In genomic region chr2:8586397-8587051, GRCh38 we compare ENCODE assay signal across 19 cellular contexts.
DNase-seq lines count a peak whose midpoint lies in the region; ATAC-seq and TF ChIP-seq lines count a peak whose summit lies in the region.
"Had no signal": no experiment of that assay in that cellular context is flagged by ENCODE, and none has a peak within 500 bp of the region (broad histone marks: within the 10 kb centered on the region; RNA-seq: fewer than 3 reads in every experiment).

No MANE protein-coding gene starts in this region.

- H4K8ac ChIP-seq in trophoblast cell (ENCODE audit: low read depth, low read length) = no peak overlapping the region

- H3K9me3 Mint-ChIP-seq in T-helper 1 cell treated with Interleukin-12 subunit alpha and Interleukin-12 subunit beta and Interleukin-4 antibody, amounts not matched to agents 30 μg/mL and 1 μg/mL, for 36 hours = no peaks in the 10 kb centered on the region
- H3K9me3 Mint-ChIP-seq in activated T-helper 17 cell treated with anti-CD3 and anti-CD28 coated beads, Interleukin-2, amount 50 U/mL, for 72 hours = no peaks in the 10 kb centered on the region
- H3K9me3 Mint-ChIP-seq: H9, immature natural killer cell, WTC11 had no signal

- peaks cover 27% of the 10 kb centered on the region for H3K79me1 ChIP-seq in trophoblast cell (ENCODE audit: low read length)

- H3K4me1 ChIP-seq in DOHH2 (ENCODE audit: control insufficient read depth, low read length) (peaks cover 61% of the 10 kb centered on the region), trophoblast cell (ENCODE audit: control insufficient read depth in 1 of 2, insufficient read depth in 2 of 2, low read length in 2 of 2) (peaks cover 17 to 20% of the 10 kb centered on the region in 2 experiments), hepatocyte (ENCODE audit: insufficient read depth) (peaks cover 8% of the 10 kb centered on the region)

- peaks cover 19% of the 10 kb centered on the region for H3K27me3 Mint-ChIP-seq in T-helper 1 cell treated with Interleukin-12 subunit alpha and Interleukin-12 subunit beta and Interleukin-4 antibody, amounts not matched to agents 30 μg/mL and 1 μg/mL, for 36 hours (ENCODE audit: low read depth)
- H3K27me3 Mint-ChIP-seq in activated T-helper 17 cell treated with anti-CD3 and anti-CD28 coated beads, Interleukin-2, amount 50 U/mL, for 72 hours = peaks cover 9% of the 10 kb centered on the region

- no peaks in the 10 kb centered on the region for H3K9me2 ChIP-seq in DOHH2 (replicated peaks; ENCODE audit: control insufficient read depth, low read length)
- H3K9me2 ChIP-seq in hepatocyte (replicated peaks; ENCODE audit: insufficient read depth) = no peaks in the 10 kb centered on the region

- no CpG with 5 or more reads among the region's 16 CpGs for WGBS in trophoblast cell (ENCODE audit: extremely low coverage, insufficient coverage, insufficient read length)
- 90% methylated on average over 16 of the region's 16 CpGs for WGBS in hepatocyte (ENCODE audit: low lambda C conversion rate, missing lambda C conversion rate)

- no peaks in the 10 kb centered on the region for H4K20me1 ChIP-seq in DOHH2 (ENCODE audit: control insufficient read depth, insufficient read depth, low read depth, low read length)
- no peaks in the 10 kb centered on the region for H4K20me1 ChIP-seq in hepatocyte (ENCODE audit: insufficient read depth, poor library complexity, severe bottlenecking)

- H3K27ac Mint-ChIP-seq in T-helper 1 cell treated with Interleukin-12 subunit alpha and Interleukin-12 subunit beta and Interleukin-4 antibody, amounts not matched to agents 30 μg/mL and 1 μg/mL, for 36 hours = peak overlapping the region; percentile 41
- peak overlapping the region; percentile 46 for H3K27ac Mint-ChIP-seq in activated T-helper 17 cell treated with anti-CD3 and anti-CD28 coated beads, Interleukin-2, amount 50 U/mL, for 72 hours
- H3K27ac Mint-ChIP-seq: B cell had no signal

- H3K4me2 ChIP-seq in DOHH2 (ENCODE audit: low read length) = peak overlapping the region; percentile 44
- H3K4me2 ChIP-seq in trophoblast cell (ENCODE audit: low read length) = no peak overlapping the region
- no peak overlapping the region for H3K4me2 ChIP-seq in hepatocyte

- H2BK5ac ChIP-seq in trophoblast cell (ENCODE audit: low read depth, low read length, poor library complexity) = no peak overlapping the region

- ATAC-seq in activated T-helper 17 cell treated with anti-CD3 and anti-CD28 coated beads, Interleukin-2, amount 50 U/mL, for 72 hours (replicated peaks) = peak; percentile 54
- ATAC-seq in GM18498 (IDR thresholded peaks at IDR 0.05; ENCODE audit: unreplicated experiment) = no peak
- ATAC-seq in HG03039 (IDR thresholded peaks at IDR 0.05; ENCODE audit: unreplicated experiment) = no peak
- ATAC-seq: heart left ventricle, sciatic nerve, WTC11 had no signal

- no peak overlapping the region; the same call in 1 of the 2 replicates for H3K4me3 ChIP-seq in DOHH2 (ENCODE audit: low read length)
- H3K4me3 ChIP-seq in trophoblast cell (ENCODE audit: low read depth, low read length) = no peak overlapping the region
- H3K4me3 ChIP-seq in hepatocyte = no peak overlapping the region
- H3K4me3 ChIP-seq: heart left ventricle had no signal

- peaks cover 16% of the 10 kb centered on the region for H3F3A ChIP-seq in DOHH2 (ENCODE audit: control insufficient read depth, insufficient read depth)

- H4K91ac ChIP-seq in trophoblast cell (ENCODE audit: low read depth, low read length) = peak overlapping the region; percentile 37

- H3K4me1 Mint-ChIP-seq in T-helper 1 cell treated with Interleukin-12 subunit alpha and Interleukin-12 subunit beta and Interleukin-4 antibody, amounts not matched to agents 30 μg/mL and 1 μg/mL, for 36 hours (ENCODE audit: low read depth) = peaks cover 19% of the 10 kb centered on the region
- H3K4me1 Mint-ChIP-seq in activated T-helper 17 cell treated with anti-CD3 and anti-CD28 coated beads, Interleukin-2, amount 50 U/mL, for 72 hours = peaks cover 9% of the 10 kb centered on the region

- H2AFZ ChIP-seq in trophoblast cell (ENCODE audit: insufficient read depth, low read length, poor library complexity) (no peak overlapping the region), hepatocyte (no peak overlapping the region)

- no peaks in the 10 kb centered on the region for H3K79me2 ChIP-seq in DOHH2 (ENCODE audit: control insufficient read depth, low read length)
- H3K79me2 ChIP-seq in trophoblast cell (ENCODE audit: control insufficient read depth, insufficient read depth, low read length, poor library complexity) = no peaks in the 10 kb centered on the region
- H3K79me2 ChIP-seq in hepatocyte = peaks cover 2% of the 10 kb centered on the region

- H3K4ac ChIP-seq in trophoblast cell (ENCODE audit: low read depth, low read length) = peak overlapping the region; percentile 23

- no peak overlapping the region for H3K9ac ChIP-seq in trophoblast cell (ENCODE audit: low read length)

- H2BK120ac ChIP-seq in trophoblast cell (ENCODE audit: insufficient read depth, low read length, poor library complexity) = peak overlapping the region; percentile 34

- H3K4me3 Mint-ChIP-seq in T-helper 1 cell treated with Interleukin-12 subunit alpha and Interleukin-12 subunit beta and Interleukin-4 antibody, amounts not matched to agents 30 μg/mL and 1 μg/mL, for 36 hours = no peak overlapping the region
- H3K4me3 Mint-ChIP-seq in activated T-helper 17 cell treated with anti-CD3 and anti-CD28 coated beads, Interleukin-2, amount 50 U/mL, for 72 hours = peak overlapping the region; percentile 31
- H3K4me3 Mint-ChIP-seq: B cell, H9, immature natural killer cell, WTC11 had no signal

- no peak overlapping the region for H3K18ac ChIP-seq in trophoblast cell (ENCODE audit: low read length)

- H2AK5ac ChIP-seq in trophoblast cell (ENCODE audit: low read length) = peak overlapping the region; percentile 75

- H3K9me3 ChIP-seq in DOHH2 (ENCODE audit: control insufficient read depth, insufficient read depth, low read length) (no peaks in the 10 kb centered on the region), trophoblast cell (ENCODE audit: insufficient read depth, low read depth, low read length) (no peaks in the 10 kb centered on the region), hepatocyte (ENCODE audit: low read depth) (no peaks in the 10 kb centered on the region)
- H3K9me3 ChIP-seq: heart left ventricle had no signal

- H3K36me3 ChIP-seq in DOHH2 (ENCODE audit: control insufficient read depth, low read length) = no peaks in the 10 kb centered on the region
- no peaks in the 10 kb centered on the region for H3K36me3 ChIP-seq in trophoblast cell (ENCODE audit: control insufficient read depth in 1 of 2, insufficient read depth in 2 of 2, low read length in 2 of 2)
- no peaks in the 10 kb centered on the region for H3K36me3 ChIP-seq in hepatocyte (replicated peaks; ENCODE audit: insufficient read depth, low read depth)
- H3K36me3 ChIP-seq: heart left ventricle had no signal

- no peak overlapping the region for H3K23ac ChIP-seq in trophoblast cell (ENCODE audit: low read length)

- H3K27ac ChIP-seq in DOHH2 (ENCODE audit: low read depth, low read length) (no peak overlapping the region), trophoblast cell (ENCODE audit: low read depth, low read length) (no peak overlapping the region), hepatocyte (no peak overlapping the region)
- H3K27ac ChIP-seq: 22Rv1, heart left ventricle had no signal

- H3K14ac ChIP-seq in trophoblast cell (ENCODE audit: low read length) = peak overlapping the region; percentile 40

- H3K36me3 Mint-ChIP-seq in T-helper 1 cell treated with Interleukin-12 subunit alpha and Interleukin-12 subunit beta and Interleukin-4 antibody, amounts not matched to agents 30 μg/mL and 1 μg/mL, for 36 hours (ENCODE audit: low read depth) = no peaks in the 10 kb centered on the region
- no peaks in the 10 kb centered on the region for H3K36me3 Mint-ChIP-seq in activated T-helper 17 cell treated with anti-CD3 and anti-CD28 coated beads, Interleukin-2, amount 50 U/mL, for 72 hours (ENCODE audit: low read depth)
- H3K36me3 Mint-ChIP-seq: immature natural killer cell, WTC11 had no signal

- H4K12ac ChIP-seq in trophoblast cell (ENCODE audit: low read depth, low read length) = no peak overlapping the region

- TF ChIP-seq CTCF in DOHH2 (IDR thresholded peaks at IDR 0.05; ENCODE audit: low read depth, low read length, poor library complexity, severe bottlenecking) (no peak), hepatocyte (IDR thresholded peaks at IDR 0.05; ENCODE audit: poor library complexity) (no peak)

- peaks cover 8% of the 10 kb centered on the region for H3K27me3 ChIP-seq in DOHH2 (ENCODE audit: control insufficient read depth, low read length)
- H3K27me3 ChIP-seq in trophoblast cell (ENCODE audit: insufficient read depth, low read length) = no peaks in the 10 kb centered on the region
- no peaks in the 10 kb centered on the region for H3K27me3 ChIP-seq in hepatocyte
- H3K27me3 ChIP-seq: heart left ventricle had no signal

- H2BK12ac ChIP-seq in trophoblast cell (ENCODE audit: low read length) = peak overlapping the region; percentile 34

- DNase-seq in T-helper 1 cell (no peak), trophoblast cell (no peak), hepatocyte (ENCODE audit: low spot score) (no peak)
- DNase-seq: Calu3, immature natural killer cell, NCI-H1105, NCI-H2107, NCI-H524 treated with DMSO at 0.1 percent for 48 hours had no signal
